8 cellular contexts compared by ENCODE assay signal in the genomic region with DNA sequence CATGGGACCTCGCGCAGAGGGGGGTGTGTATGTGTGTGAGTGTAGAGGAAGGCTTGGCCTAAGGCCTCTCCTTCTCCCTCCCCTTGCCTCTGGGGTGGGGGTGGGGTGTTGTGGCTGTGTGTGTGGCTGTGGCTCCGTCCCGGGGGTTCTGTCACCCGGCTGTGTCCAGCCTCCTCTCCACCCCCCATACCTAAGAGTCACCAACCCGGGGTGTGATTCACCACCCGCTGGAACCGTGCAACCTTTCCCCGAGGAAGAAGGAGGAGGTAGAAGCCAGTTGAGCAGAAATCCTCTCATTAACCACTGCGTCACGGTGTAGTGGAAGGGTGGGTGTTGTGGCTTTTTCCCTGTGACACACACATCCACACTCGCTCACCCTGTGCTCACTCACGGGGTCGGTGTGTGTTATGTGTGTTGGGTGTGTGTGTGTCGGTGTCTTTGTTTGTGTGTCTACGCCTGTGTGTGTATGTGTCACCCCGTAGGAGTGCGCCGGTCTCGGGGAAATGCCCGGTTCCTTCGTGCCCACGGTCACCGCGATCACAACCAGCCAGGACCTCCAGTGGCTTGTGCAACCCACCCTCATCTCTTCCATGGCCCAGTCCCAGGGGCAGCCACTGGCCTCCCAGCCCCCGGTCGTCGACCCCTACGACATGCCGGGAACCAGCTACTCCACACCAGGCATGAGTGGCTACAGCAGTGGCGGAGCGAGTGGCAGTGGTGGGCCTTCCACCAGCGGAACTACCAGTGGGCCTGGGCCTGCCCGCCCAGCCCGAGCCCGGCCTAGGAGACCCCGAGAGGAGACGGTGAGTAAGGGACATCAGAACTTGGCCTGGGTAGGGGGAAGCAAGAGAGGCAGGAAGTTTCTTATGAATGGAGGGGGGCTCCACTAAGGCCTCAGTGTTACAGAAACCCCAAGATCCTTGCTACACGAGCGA. TPM values are rescaled to one million over a fixed set of nuclear protein-coding genes. Genes with fewer than 3 reads are reported as not detected.
DNase-seq lines count a peak whose midpoint lies in the region; ATAC-seq and TF ChIP-seq lines count a peak whose summit lies in the region.

No MANE protein-coding gene starts in this region.

- TF ChIP-seq POLR2A in tibial nerve (IDR thresholded peaks at IDR 0.05) = no peak

- peak overlapping the region; percentile 74 to 97 (median 83) for H3K9ac ChIP-seq in BLaER1 treated with 17β-estradiol and CSF1 and Interleukin-3, amounts not matched to agents 10 nM and 100 nM

- peak overlapping the region; percentile 80 to 99 (median 86) for H3K27ac ChIP-seq in BLaER1 treated with 17β-estradiol and CSF1 and Interleukin-3, amounts not matched to agents 10 nM and 100 nM
- H3K27ac ChIP-seq in left lung = peak overlapping the region; percentile 83 to 98
- peak overlapping the region; percentile 85 to 96 (median 95) for H3K27ac ChIP-seq in tibial nerve

- ATAC-seq in left lung = no peak

- peak; percentile 59 for DNase-seq in NAMALWA (ENCODE audit: low spot score)
- peak; percentile 62 for DNase-seq in astrocyte of the spinal cord (ENCODE audit: low read depth, low spot score)
- peak in 1 of 2 donors; percentile 76 for DNase-seq in left lung
- DNase-seq in tibial nerve (ENCODE audit: low spot score in 2 of 2) = peak in 1 of 2 donors; percentile 32
- DNase-seq in SKM-1 treated with dmso at 0.1 percent for 144 hours (lab: John Stamatoyannopoulos, UW; ENCODE audit: unreplicated experiment) = no peak
- no peak for DNase-seq in amniotic stem cell (lab: John Stamatoyannopoulos, UW)
- no peak for DNase-seq in SHP77 (lab: John Stamatoyannopoulos, UW)

- intact Hi-C loops in left lung (cut with DNase I) = no loop called here

- peak overlapping the region; percentile 98 to 100 (median 100) for H3K4me2 ChIP-seq in BLaER1 treated with 17β-estradiol and CSF1 and Interleukin-3, amounts not matched to agents 10 nM and 100 nM

- H3K36me3 ChIP-seq in BLaER1 treated with 17β-estradiol and CSF1 and Interleukin-3, amounts not matched to agents 10 nM and 100 nM = no peaks in the 10 kb centered on the region
- H3K36me3 ChIP-seq in left lung (peaks cover 0 to 16% of the 10 kb centered on the region in 2 donors), tibial nerve (no peaks in the 10 kb centered on the region)

- TF ChIP-seq CTCF in astrocyte of the spinal cord (IDR thresholded peaks at IDR 0.05; ENCODE audit: low read depth, low read length) (no peak), left lung (IDR thresholded peaks at IDR 0.05) (no peak), tibial nerve (IDR thresholded peaks at IDR 0.05) (no peak)

- TF ChIP-seq EP300 in tibial nerve (IDR thresholded peaks at IDR 0.05) = no peak

- peaks cover 27 to 54% (median 48%) of the 10 kb centered on the region in 10 experiments for H3K4me1 ChIP-seq in BLaER1 treated with 17β-estradiol and CSF1 and Interleukin-3, amounts not matched to agents 10 nM and 100 nM
- H3K4me1 ChIP-seq in left lung (peaks cover 19 to 42% of the 10 kb centered on the region in 2 donors), tibial nerve (peaks cover 0 to 47% (median 23%) of the 10 kb centered on the region in 4 donors)

- peaks cover 0 to 36% (median 11%) of the 10 kb centered on the region in 11 experiments; a peak in 15 of 22 replicates for H4K20me1 ChIP-seq in BLaER1 treated with 17β-estradiol and CSF1 and Interleukin-3, amounts not matched to agents 10 nM and 100 nM

- H3K27me3 ChIP-seq in BLaER1 treated with 17β-estradiol and CSF1 and Interleukin-3, amounts not matched to agents 10 nM and 100 nM = peaks cover 49 to 59% (median 52%) of the 10 kb centered on the region in 11 experiments
- H3K27me3 ChIP-seq in left lung (peaks cover 0 to 56% of the 10 kb centered on the region in 2 donors), tibial nerve (peaks cover 0 to 42% of the 10 kb centered on the region in 2 donors)

- H3K4me3 ChIP-seq in BLaER1 treated with 17β-estradiol and CSF1 and Interleukin-3, amounts not matched to agents 10 nM and 100 nM = peak overlapping the region; percentile 64 to 84 (median 73)
- peak overlapping the region; percentile 85 for H3K4me3 ChIP-seq in astrocyte of the spinal cord (ENCODE audit: low read depth, low read length)
- peak overlapping the region; percentile 58 to 59 for H3K4me3 ChIP-seq in left lung
- peak overlapping the region; percentile 50 to 77 (median 60) for H3K4me3 ChIP-seq in tibial nerve

- in situ Hi-C loops in astrocyte of the spinal cord (cut with HindIII; ENCODE audit: low sequenced_read_pairs) = no loop called here

- WGBS in tibial nerve, 2 donors = 64 to 70% methylated on average over 38 to 40 of the region's 40 CpGs

- no peaks in the 10 kb centered on the region for H3K9me3 ChIP-seq in BLaER1 treated with 17β-estradiol and CSF1 and Interleukin-3, amounts not matched to agents 10 nM and 100 nM (replicated peaks in 1 of 11)
- H3K9me3 ChIP-seq in left lung (no peaks in the 10 kb centered on the region), tibial nerve (no peaks in the 10 kb centered on the region)

RNA-seq across cellular contexts. Expression of a gene that starts 2.6 kb away (rescaled TPM):
- total RNA-seq in left lung (10 to 100 TPM in 1 of 2 donors, 1 to 10 TPM in 1; 7.1 to 20.4 TPM), tibial nerve (1 to 10 TPM in 2 of 4 donors, under 1 TPM in 2; 0.60 to 4.9 (median 1.8) TPM)

RNA-seq across cellular contexts. Expression of a gene that starts 26.4 kb away (rescaled TPM):
- total RNA-seq in left lung (10 to 100 TPM in 1 of 2 donors, 1 to 10 TPM in 1; 9.4 to 16.7 TPM), tibial nerve (1 to 10 TPM; 1.5 to 5.9 (median 3.5) TPM)

RNA-seq across cellular contexts. Expression of a gene that starts 27.8 kb away (rescaled TPM):
- total RNA-seq in left lung (1 to 10 TPM in 1 of 2 donors, under 1 TPM in 1; 0.47 to 2.1 TPM), tibial nerve (1 to 10 TPM in 1 of 4 donors, under 1 TPM in 2, not detected in 1; 0.39 to 5.0 (median 0.60) TPM)

RNA-seq across cellular contexts. Expression of a gene that starts 36.9 kb away (rescaled TPM):
- 100 to 1,000 TPM; 109 to 220 TPM for total RNA-seq in left lung
- 10 to 100 TPM; 39.1 to 74.4 (median 59.2) TPM for total RNA-seq in tibial nerve

RNA-seq across cellular contexts. Expression of a gene that starts 46.7 kb away (rescaled TPM):
- total RNA-seq in left lung = 10 to 100 TPM; 56.1 to 57.8 TPM
- 100 to 1,000 TPM in 2 of 4 donors, 10 to 100 TPM in 2; 95.5 to 161 (median 99.2) TPM for total RNA-seq in tibial nerve

Comparison
In these comparisons a context has a peak if more than half of its experiments do, and no peak if none do; other contexts are left out.
1. DNase-seq: peak in NAMALWA (single experiment) and astrocyte of the spinal cord (single experiment); none in SKM-1 treated with dmso at 0.1 percent for 144 hours (single experiment), amniotic stem cell (single experiment) and SHP77 (0 of 2).
2. Peak in every context shown above with its lines, with median percentiles within 50 percentile points of each other: H3K27ac ChIP-seq and H3K4me3 ChIP-seq.